1 cellular context compared by ENCODE assay signal in the genomic region with DNA sequence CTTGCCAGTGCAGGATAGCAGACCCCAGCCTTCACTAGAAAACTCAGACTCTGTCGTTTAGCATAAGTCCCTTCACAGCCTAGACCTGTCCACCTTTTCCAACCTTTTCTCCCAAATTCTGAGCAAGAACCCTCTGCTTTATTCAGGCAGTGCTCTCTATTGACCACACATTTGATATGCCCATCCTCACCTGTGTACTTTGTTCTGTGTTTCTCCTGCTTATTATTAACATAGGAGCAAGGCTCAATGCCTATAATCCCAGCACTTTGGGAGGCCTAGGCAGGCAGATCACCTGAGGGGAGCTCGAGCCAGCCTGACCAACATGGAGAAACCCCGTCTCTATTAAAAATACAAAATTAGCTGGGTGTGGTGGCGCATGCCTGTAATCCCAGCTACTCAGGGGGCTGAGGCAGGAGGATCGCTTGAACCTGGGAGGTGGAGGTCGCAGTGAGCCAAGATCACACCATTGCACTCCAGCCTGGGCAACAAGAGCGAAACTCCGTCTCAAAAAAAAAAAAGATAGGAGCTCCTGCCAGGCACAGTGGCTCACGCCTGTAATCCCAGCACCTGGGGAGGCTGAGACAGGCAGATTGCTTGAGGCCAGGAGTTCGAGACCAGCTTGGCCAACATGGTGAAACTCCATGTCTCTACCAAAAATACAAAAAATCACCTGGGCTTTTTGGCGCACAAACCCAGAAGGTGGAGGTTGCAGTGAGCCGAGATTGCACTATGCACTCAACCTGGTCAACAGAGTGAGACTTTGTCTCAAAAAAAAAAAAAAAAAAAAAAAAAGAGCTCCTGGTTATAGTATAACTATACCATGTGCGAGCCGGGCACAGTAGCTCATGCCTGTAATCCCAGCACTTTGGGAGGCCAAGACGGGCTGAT.
TF ChIP-seq lines count a peak whose summit lies in the region.
"Not testable (repeated sequence)": the region's sequence is repeated elsewhere in the genome, so short reads cannot be mapped to it uniquely, and the experiment has no call there.

No MANE protein-coding gene starts in this region.

TF ChIP-seq in HepG2, 621 proteins besides CTCF, POLR2A, EP300 and RAD21 (continues in another document):
- TF ChIP-seq HNF4A (CRISPR knock-in tag; IDR thresholded peaks at IDR 0.05): peak; percentile 75
- peak; percentile 73; the same call in 1 of the 2 replicates for TF ChIP-seq ZBTB38 (CRISPR knock-in tag; IDR thresholded peaks at IDR 0.05)
- not testable (repeated sequence) for TF ChIP-seq NONO (IDR thresholded peaks at IDR 0.05); HNF4G (CRISPR knock-in tag; IDR thresholded peaks at IDR 0.05; ENCODE audit: borderline replicate concordance, low read depth)
- 0 out of 2 replicates have a peak, but pooled peaks have one; percentile 18 for TF ChIP-seq NONO (CRISPR knock-in tag; conservative IDR thresholded peaks at IDR 0.05)
- TF ChIP-seq, protein P1, sequence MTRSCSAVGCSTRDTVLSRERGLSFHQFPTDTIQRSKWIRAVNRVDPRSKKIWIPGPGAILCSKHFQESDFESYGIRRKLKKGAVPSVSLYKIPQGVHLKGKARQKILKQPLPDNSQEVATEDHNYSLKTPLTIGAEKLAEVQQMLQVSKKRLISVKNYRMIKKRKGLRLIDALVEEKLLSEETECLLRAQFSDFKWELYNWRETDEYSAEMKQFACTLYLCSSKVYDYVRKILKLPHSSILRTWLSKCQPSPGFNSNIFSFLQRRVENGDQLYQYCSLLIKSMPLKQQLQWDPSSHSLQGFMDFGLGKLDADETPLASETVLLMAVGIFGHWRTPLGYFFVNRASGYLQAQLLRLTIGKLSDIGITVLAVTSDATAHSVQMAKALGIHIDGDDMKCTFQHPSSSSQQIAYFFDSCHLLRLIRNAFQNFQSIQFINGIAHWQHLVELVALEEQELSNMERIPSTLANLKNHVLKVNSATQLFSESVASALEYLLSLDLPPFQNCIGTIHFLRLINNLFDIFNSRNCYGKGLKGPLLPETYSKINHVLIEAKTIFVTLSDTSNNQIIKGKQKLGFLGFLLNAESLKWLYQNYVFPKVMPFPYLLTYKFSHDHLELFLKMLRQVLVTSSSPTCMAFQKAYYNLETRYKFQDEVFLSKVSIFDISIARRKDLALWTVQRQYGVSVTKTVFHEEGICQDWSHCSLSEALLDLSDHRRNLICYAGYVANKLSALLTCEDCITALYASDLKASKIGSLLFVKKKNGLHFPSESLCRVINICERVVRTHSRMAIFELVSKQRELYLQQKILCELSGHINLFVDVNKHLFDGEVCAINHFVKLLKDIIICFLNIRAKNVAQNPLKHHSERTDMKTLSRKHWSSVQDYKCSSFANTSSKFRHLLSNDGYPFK (CRISPR knock-in tag; IDR thresholded peaks at IDR 0.05; ENCODE audit: borderline replicate concordance): peak; percentile 43; the same call in 1 of the 2 replicates
- TF ChIP-seq ZNF607 (CRISPR knock-in tag; IDR thresholded peaks at IDR 0.05; ENCODE audit: borderline replicate concordance): peak; percentile 58; the same call in 1 of the 2 replicates
- 0 out of 2 replicates have a peak, but pooled peaks have one; percentile 34 for TF ChIP-seq ZNF280D (CRISPR knock-in tag; IDR thresholded peaks at IDR 0.05)
- TF ChIP-seq, protein P2, sequence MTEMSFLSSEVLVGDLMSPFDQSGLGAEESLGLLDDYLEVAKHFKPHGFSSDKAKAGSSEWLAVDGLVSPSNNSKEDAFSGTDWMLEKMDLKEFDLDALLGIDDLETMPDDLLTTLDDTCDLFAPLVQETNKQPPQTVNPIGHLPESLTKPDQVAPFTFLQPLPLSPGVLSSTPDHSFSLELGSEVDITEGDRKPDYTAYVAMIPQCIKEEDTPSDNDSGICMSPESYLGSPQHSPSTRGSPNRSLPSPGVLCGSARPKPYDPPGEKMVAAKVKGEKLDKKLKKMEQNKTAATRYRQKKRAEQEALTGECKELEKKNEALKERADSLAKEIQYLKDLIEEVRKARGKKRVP (CRISPR knock-in tag; IDR thresholded peaks at IDR 0.05): 0 out of 4 replicates have a peak, but pooled peaks of 1 of the 2 experiments have one; percentile 19
- TF ChIP-seq KAT8 (CRISPR knock-in tag; IDR thresholded peaks at IDR 0.05): 0 out of 2 replicates have a peak, but pooled peaks have one; percentile 24
- TF ChIP-seq ZNF792 (CRISPR knock-in tag; IDR thresholded peaks at IDR 0.05): 0 out of 2 replicates have a peak, but pooled peaks have one; percentile 33
- TF ChIP-seq HIVEP1 (CRISPR knock-in tag; IDR thresholded peaks at IDR 0.05): 0 out of 2 replicates have a peak, but pooled peaks have one; percentile 25
- TF ChIP-seq, protein P3, sequence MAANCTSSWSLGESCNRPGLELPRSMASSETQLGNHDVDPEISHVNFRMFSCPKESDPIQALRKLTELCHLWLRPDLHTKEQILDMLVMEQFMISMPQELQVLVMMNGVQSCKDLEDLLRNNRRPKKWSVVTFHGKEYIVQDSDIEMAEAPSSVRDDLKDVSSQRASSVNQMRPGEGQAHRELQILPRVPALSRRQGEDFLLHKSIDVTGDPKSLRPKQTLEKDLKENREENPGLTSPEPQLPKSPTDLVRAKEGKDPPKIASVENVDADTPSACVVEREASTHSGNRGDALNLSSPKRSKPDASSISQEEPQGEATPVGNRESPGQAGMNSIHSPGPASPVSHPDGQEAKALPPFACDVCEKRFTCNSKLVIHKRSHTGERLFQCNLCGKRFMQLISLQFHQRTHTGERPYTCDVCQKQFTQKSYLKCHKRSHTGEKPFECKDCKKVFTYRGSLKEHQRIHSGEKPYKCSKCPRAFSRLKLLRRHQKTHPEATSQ (CRISPR knock-in tag; IDR thresholded peaks at IDR 0.05; ENCODE audit: borderline replicate concordance): 0 out of 2 replicates have a peak, but pooled peaks have one; percentile 48
- peak; percentile 46; the same call in 1 of the 2 replicates for TF ChIP-seq ZNF598 (CRISPR knock-in tag; IDR thresholded peaks at IDR 0.05; ENCODE audit: borderline replicate concordance)
- peak; percentile 51; the same call in 1 of the 2 replicates for TF ChIP-seq TBX2 (CRISPR knock-in tag; IDR thresholded peaks at IDR 0.05; ENCODE audit: borderline replicate concordance)
- TF ChIP-seq MLLT10 (CRISPR knock-in tag; IDR thresholded peaks at IDR 0.05): 0 out of 2 replicates have a peak, but pooled peaks have one; percentile 18
- TF ChIP-seq ZFY (CRISPR knock-in tag; IDR thresholded peaks at IDR 0.05): peak; percentile 11; the same call in 1 of the 2 replicates
- peak; percentile 73; the same call in 1 of the 2 replicates for TF ChIP-seq ZNF350 (CRISPR knock-in tag; IDR thresholded peaks at IDR 0.05; ENCODE audit: borderline replicate concordance, low read depth)
- peak; percentile 19; the same call in 1 of the 2 replicates for TF ChIP-seq TFAP4 (IDR thresholded peaks at IDR 0.05; ENCODE audit: borderline replicate concordance, low read depth)
- TF ChIP-seq POLR2G (IDR thresholded peaks at IDR 0.05; ENCODE audit: low read depth, low read length): 0 out of 2 replicates have a peak, but pooled peaks have one; percentile 39
- TF ChIP-seq KDM2A (CRISPR knock-in tag; IDR thresholded peaks at IDR 0.05; ENCODE audit: borderline replicate concordance, low read depth): peak; percentile 24; the same call in 1 of the 2 replicates
- TF ChIP-seq ZMYM3 (CRISPR knock-in tag; IDR thresholded peaks at IDR 0.05): peak; percentile 57; the same call in 1 of the 2 replicates
- TF ChIP-seq ZMYM2 (CRISPR knock-in tag; IDR thresholded peaks at IDR 0.05): peak; percentile 31; the same call in 1 of the 2 replicates
- TF ChIP-seq MED1 (CRISPR knock-in tag; IDR thresholded peaks at IDR 0.05): 0 out of 2 replicates have a peak, but pooled peaks have one; percentile 23
- TF ChIP-seq ZXDC (CRISPR knock-in tag; IDR thresholded peaks at IDR 0.05): 0 out of 2 replicates have a peak, but pooled peaks have one; percentile 55
- TF ChIP-seq ZNF883 (CRISPR knock-in tag; IDR thresholded peaks at IDR 0.05; ENCODE audit: not compliant biosample characterization): peak; percentile 14
- 0 out of 2 replicates have a peak, but pooled peaks have one; percentile 31 for TF ChIP-seq ZNF609 (CRISPR knock-in tag; IDR thresholded peaks at IDR 0.05; ENCODE audit: borderline replicate concordance)
- peak; percentile 44; the same call in 1 of the 2 replicates for TF ChIP-seq POLR2AphosphoS5 (IDR thresholded peaks at IDR 0.05; ENCODE audit: low read depth, low read length)
- TF ChIP-seq HNF4G (IDR thresholded peaks at IDR 0.05; ENCODE audit: borderline replicate concordance, low read depth, low read length): peak; percentile 61; the same call in 1 of the 2 replicates
- TF ChIP-seq HNF1B (CRISPR knock-in tag; IDR thresholded peaks at IDR 0.05): peak; percentile 75
- TF ChIP-seq DPF2 (CRISPR knock-in tag; IDR thresholded peaks at IDR 0.05; ENCODE audit: borderline replicate concordance, low read depth): 0 out of 2 replicates have a peak, but pooled peaks have one; percentile 12
